Comparison of ENCODE assay signal across 20 cellular contexts in genomic region chr18:8720141-8720540, GRCh38.
"Had no signal": no experiment of that assay in that cellular context is flagged by ENCODE, and none has a peak within 500 bp of the region (broad histone marks: within the 10 kb centered on the region; RNA-seq: fewer than 3 reads in every experiment).

No MANE protein-coding gene starts in this region.

- H3K27me3 Mint-ChIP-seq: memory B cell, type B pancreatic cell had no signal

- ATAC-seq: gastroesophageal sphincter; left cardiac atrium; lower lobe of right lung; natural killer cell treated with Interleukin-12 subunit alpha and Interleukin-12 subunit beta and Interleukin-15 and Interleukin-18, amount 100 ng/mL, for 72 hours had no signal

- H3K4me1 ChIP-seq: left ventricle myocardium inferior, lower lobe of right lung, right atrium auricular region, uterus had no signal

- H3K9me3 Mint-ChIP-seq: memory B cell; natural killer cell treated with Interleukin-12 subunit alpha and Interleukin-12 subunit beta and Interleukin-15 and Interleukin-18, amount 100 ng/mL, for 72 hours; type B pancreatic cell had no signal

- H3K27me3 ChIP-seq: esophagus squamous epithelium, gastroesophageal sphincter, right atrium auricular region, sigmoid colon, uterus had no signal

- H3K4me3 Mint-ChIP-seq: memory B cell; natural killer cell treated with Interleukin-12 subunit alpha and Interleukin-12 subunit beta and Interleukin-15 and Interleukin-18, amount 100 ng/mL, for 72 hours; type B pancreatic cell had no signal

- H3K36me3 Mint-ChIP-seq: natural killer cell treated with Interleukin-12 subunit alpha and Interleukin-12 subunit beta and Interleukin-15 and Interleukin-18, amount 100 ng/mL, for 72 hours had no signal

- H3K27ac ChIP-seq: esophagus squamous epithelium, gastroesophageal sphincter, left ventricle myocardium inferior, lower lobe of right lung, right atrium auricular region, skin epidermis, uterus had no signal

- DNase-seq: effector memory CD4-positive, alpha-beta T cell; esophagus squamous epithelium; foreskin fibroblast; glutamatergic neuron; kidney; left cardiac atrium; left ventricle myocardium inferior; lower lobe of right lung; midbrain; occipital lobe; sigmoid colon; stimulated activated CD4-positive, alpha-beta T cell treated with anti-CD3 and anti-CD28 coated beads, Interleukin-2, amount 100 ng/mL, for 48 hours; stimulated activated naive CD4-positive, alpha-beta T cell treated with Interleukin-2 at 50 U/mL for 16 hours; uterus had no signal

- FAIRE-seq: kidney had no signal

- H3K9me3 ChIP-seq: esophagus squamous epithelium, gastroesophageal sphincter, left ventricle myocardium inferior, lower lobe of right lung, right atrium auricular region, sigmoid colon, uterus had no signal

- H3K27ac Mint-ChIP-seq: memory B cell; natural killer cell treated with Interleukin-12 subunit alpha and Interleukin-12 subunit beta and Interleukin-15 and Interleukin-18, amount 100 ng/mL, for 72 hours; type B pancreatic cell had no signal

- H3K4me3 ChIP-seq: esophagus squamous epithelium, gastroesophageal sphincter, left ventricle myocardium inferior, lower lobe of right lung, right atrium auricular region, sigmoid colon, skin epidermis, uterus had no signal

- H3K36me3 ChIP-seq: left ventricle myocardium inferior, lower lobe of right lung, right atrium auricular region, uterus had no signal
